ENCODE assay signal across 30 cellular contexts in genomic region chr12:49612210-49612609, GRCh38. TPM values are rescaled to one million over a fixed set of nuclear protein-coding genes. Genes with fewer than 3 reads are reported as not detected.
"Had no signal": no experiment of that assay in that cellular context is flagged by ENCODE, and none has a peak within 500 bp of the region (broad histone marks: within the 10 kb centered on the region; RNA-seq: fewer than 3 reads in every experiment).

No MANE protein-coding gene starts in this region.

- DNase-seq: colonic mucosa; cortex of kidney; dermis blood vessel endothelial cell; dorsolateral prefrontal cortex; effector CD4-positive, alpha-beta T cell; effector CD8-positive, alpha-beta T cell; effector memory CD4-positive, alpha-beta T cell; effector memory CD8-positive, alpha-beta T cell; endodermal cell; erythroblast; esophagus squamous epithelium; foreskin fibroblast; foreskin keratinocyte; foreskin melanocyte; gastrocnemius medialis; glutamatergic neuron; head of caudate nucleus; heart left ventricle; heart right ventricle had no signal

- H3K27ac Mint-ChIP-seq: dendritic cell treated with granulocyte-macrophage colony-stimulating factor and Interleukin-4, amounts not matched to agents 40 ng/mL and 50 ng/mL, for 4 days; effector memory CD8-positive, alpha-beta T cell; endodermal cell had no signal

- H3K4me3 ChIP-seq: colonic mucosa, coronary artery, dorsolateral prefrontal cortex, esophagus muscularis mucosa, esophagus squamous epithelium, gastrocnemius medialis, gastroesophageal sphincter, heart left ventricle, heart right ventricle had no signal

- H3K9me3 Mint-ChIP-seq: dendritic cell treated with granulocyte-macrophage colony-stimulating factor and Interleukin-4, amounts not matched to agents 40 ng/mL and 50 ng/mL, for 4 days; effector memory CD8-positive, alpha-beta T cell had no signal

- H3K36me3 ChIP-seq: colonic mucosa, esophagus muscularis mucosa, esophagus squamous epithelium, gastrocnemius medialis, gastroesophageal sphincter, heart left ventricle, heart right ventricle had no signal

- H3K4me3 Mint-ChIP-seq: dendritic cell treated with granulocyte-macrophage colony-stimulating factor and Interleukin-4, amounts not matched to agents 40 ng/mL and 50 ng/mL, for 4 days; effector memory CD8-positive, alpha-beta T cell; endodermal cell had no signal

- H3K27me3 ChIP-seq: colonic mucosa, dorsolateral prefrontal cortex, esophagus muscularis mucosa, esophagus squamous epithelium, foreskin keratinocyte, gastrocnemius medialis, heart left ventricle had no signal

- ATAC-seq: effector memory CD8-positive, alpha-beta T cell; esophagus mucosa; foreskin keratinocyte; gastrocnemius medialis; gastroesophageal sphincter; heart left ventricle; heart right ventricle had no signal

- H3K27ac ChIP-seq: colonic mucosa, coronary artery, dorsolateral prefrontal cortex, epithelial cell of prostate, esophagus muscularis mucosa, esophagus squamous epithelium, foreskin keratinocyte, gastrocnemius medialis, gastroesophageal sphincter, heart left ventricle, heart right ventricle had no signal

- H3K4me1 ChIP-seq: colonic mucosa, esophagus muscularis mucosa, esophagus squamous epithelium, gastrocnemius medialis, gastroesophageal sphincter, heart right ventricle had no signal

- H3K9me3 ChIP-seq: colonic mucosa, esophagus muscularis mucosa, gastrocnemius medialis had no signal

- FAIRE-seq: colon, endometrium, endothelial cell of umbilical vein, frontal cortex had no signal

RNA-seq across cellular contexts. Expression of gene FAM186B, which starts 6.8 kb away (rescaled TPM):
- total RNA-seq: epithelial cell of proximal tubule had no signal
